Comparison of ENCODE assay signal across 26 cellular contexts in the genomic region with DNA sequence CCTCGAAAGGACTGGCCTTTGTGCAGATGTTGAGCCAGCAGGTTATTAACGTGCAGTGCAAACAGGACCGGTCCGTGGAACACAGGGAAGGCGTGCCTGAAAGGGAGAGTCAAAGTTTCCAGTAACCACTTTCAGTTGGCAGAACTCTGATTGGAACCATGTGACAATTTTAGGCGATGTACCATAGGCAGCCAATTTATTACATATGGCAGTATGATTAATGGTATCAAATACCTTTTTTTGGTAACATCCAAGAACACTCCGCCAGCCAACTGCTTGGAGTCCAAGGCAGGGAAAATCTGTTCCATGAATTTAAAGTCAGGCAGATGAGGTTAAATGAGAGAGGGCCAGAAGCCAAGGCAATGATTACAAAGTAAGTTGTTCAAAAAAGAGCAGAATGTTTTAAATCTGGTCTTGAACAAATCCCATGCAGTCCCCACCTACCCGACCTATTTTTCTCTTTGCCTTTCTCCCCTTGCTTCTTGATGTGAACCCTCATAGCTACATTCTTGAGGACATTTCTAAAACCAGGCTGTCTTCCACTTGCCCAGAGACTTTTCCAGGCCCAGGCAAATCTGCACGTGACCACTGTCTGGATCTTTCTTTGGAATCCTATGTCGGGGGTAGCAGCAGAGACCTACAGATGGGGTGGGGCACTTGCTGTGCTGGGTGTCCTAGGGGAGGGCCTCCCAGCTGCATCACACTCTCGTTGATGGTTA.
"Had no signal": no experiment of that assay in that cellular context is flagged by ENCODE, and none has a peak within 500 bp of the region (broad histone marks: within the 10 kb centered on the region; RNA-seq: fewer than 3 reads in every experiment).

No MANE protein-coding gene starts in this region.

- FAIRE-seq: colon had no signal

- H3K36me3 ChIP-seq: adrenal gland, ascending aorta, brain microvascular endothelial cell, gastrocnemius medialis, right lobe of liver, uterus had no signal

- H3K4me1 ChIP-seq: adrenal gland, ascending aorta, gastrocnemius medialis, right lobe of liver, uterus had no signal

- H3K4me3 ChIP-seq: adrenal gland, ascending aorta, gastrocnemius medialis, right lobe of liver, skin epidermis, uterus had no signal

- H3K27me3 ChIP-seq: adrenal gland, ascending aorta, brain microvascular endothelial cell, right lobe of liver, uterus had no signal

- DNase-seq: activated B cell treated with CpG ODN at 0.5 μM for 24 hours; activated CD4-positive, alpha-beta T cell treated with anti-CD3 and anti-CD28 coated beads for 36 hours; activated CD4-positive, alpha-beta T cell treated with anti-CD3 and anti-CD28 coated beads, Interleukin-2, amount 50 U/mL, for 4 hours; activated CD8-positive, alpha-beta memory T cell treated with anti-CD3 and anti-CD28 coated beads for 24 hours; activated CD8-positive, alpha-beta memory T cell treated with anti-CD3 and anti-CD28 coated beads, Interleukin-2, amount 50 U/mL, for 4 hours; activated naive CD4-positive, alpha-beta T cell; activated T-cell treated with anti-CD3 and anti-CD28 coated beads, Interleukin-2, amount 50 U/mL, for 24 hours; adrenal gland; brain microvascular endothelial cell; endodermal cell; gastrocnemius medialis; islet precursor cell; left cardiac atrium; midbrain; occipital lobe; posterior cingulate gyrus; right lobe of liver; stimulated activated CD4-positive, alpha-beta T cell treated with anti-CD3 and anti-CD28 coated beads, Interleukin-2, amount 100 ng/mL, for 24 hours; stimulated activated naive B cell treated with anti-CD40 and anti-IgM and Interleukin-4, amounts not matched to agents 10 μg/mL and 1 μg/mL and 100 μg/mL, for 72 hours; T1000; trophoblast cell; uterus had no signal

- ATAC-seq: activated CD4-positive, alpha-beta T cell treated with anti-CD3 and anti-CD28 coated beads for 36 hours; activated T-helper 17 cell treated with anti-CD3 and anti-CD28 coated beads, Interleukin-2, amount 50 U/mL, for 72 hours; gastrocnemius medialis; left cardiac atrium; right lobe of liver; stimulated activated naive B cell treated with anti-CD40 and anti-IgM and Interleukin-4, amounts not matched to agents 10 μg/mL and 1 μg/mL and 100 μg/mL, for 72 hours had no signal

- H3K27ac ChIP-seq: adrenal gland, brain microvascular endothelial cell, gastrocnemius medialis, right lobe of liver, skin epidermis, uterus had no signal

- H3K9me3 ChIP-seq: adrenal gland, ascending aorta, gastrocnemius medialis, right lobe of liver, uterus had no signal
